16 cellular contexts compared by ENCODE assay signal in the genomic region with DNA sequence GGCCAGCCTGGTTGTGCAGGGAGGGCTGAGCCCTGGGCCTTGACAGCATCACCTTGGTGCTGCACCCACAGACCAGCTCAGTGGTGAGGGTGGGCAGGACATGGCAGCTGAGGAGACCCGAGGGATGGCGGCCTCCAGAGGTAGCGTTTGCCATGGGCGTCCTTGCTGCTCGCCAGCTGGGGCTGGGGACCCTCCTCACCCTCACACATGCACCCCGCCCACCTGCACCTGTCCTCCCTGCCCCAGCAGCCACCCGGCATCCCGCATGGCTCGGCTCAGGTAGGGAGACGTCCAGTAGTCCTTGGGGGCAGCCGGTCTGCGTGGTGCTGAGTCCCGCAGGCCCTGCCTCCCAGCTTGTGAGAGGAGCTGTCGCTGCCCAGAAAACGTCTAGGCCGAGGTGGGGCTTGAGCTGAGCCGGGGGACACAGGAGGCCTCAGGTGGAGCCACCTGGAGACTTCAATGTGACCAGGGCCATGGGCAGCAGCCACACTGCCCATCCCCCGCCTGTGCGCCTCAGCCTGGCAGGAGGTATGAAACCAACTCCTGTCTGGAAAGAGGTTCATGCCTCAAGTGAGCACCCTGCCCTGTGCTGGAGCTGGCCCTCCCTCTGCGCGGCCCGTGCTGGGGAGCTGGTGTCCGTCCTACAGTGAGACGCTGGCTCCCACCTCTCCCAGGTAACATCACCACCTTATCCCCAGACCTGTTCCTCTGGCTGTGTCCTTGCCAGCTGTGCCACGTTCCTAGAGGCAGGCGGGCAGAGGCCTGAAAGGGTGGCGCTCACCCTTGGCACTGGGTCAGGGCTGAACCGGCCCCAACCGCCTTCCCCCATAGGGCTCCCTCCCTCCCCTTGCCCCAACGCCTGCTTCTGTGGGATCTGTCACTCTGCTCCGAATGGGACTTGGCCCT. TPM values are rescaled to one million over a fixed set of nuclear protein-coding genes. Genes with fewer than 3 reads are reported as not detected.
A peak's percentile ranks its signal among the peaks of the same experiment; 100 is the strongest.
DNase-seq lines count a peak whose midpoint lies in the region; ATAC-seq, FAIRE-seq and TF ChIP-seq lines count a peak whose summit lies in the region.
"Had no signal": no experiment of that assay in that cellular context is flagged by ENCODE, and none has a peak within 500 bp of the region (broad histone marks: within the 10 kb centered on the region; RNA-seq: fewer than 3 reads in every experiment).

No MANE protein-coding gene starts in this region.

- no peak for TF ChIP-seq CTCF in HEK293 (tag by site-specific recombination; IDR thresholded peaks at IDR 0.05)
- TF ChIP-seq CTCF in left ventricle myocardium inferior (IDR thresholded peaks at IDR 0.05; ENCODE audit: borderline replicate concordance): no peak
- no peak for TF ChIP-seq CTCF in pancreas (IDR thresholded peaks at IDR 0.05)
- no peak for TF ChIP-seq CTCF in esophagus muscularis mucosa (IDR thresholded peaks at IDR 0.05)

- CTCF ChIA-PET in HEK293 (lab: Yijun Ruan, JAX): interaction anchor here (0.7 kb wide), 1 partner anchor 33 kb away, joined by 3 read pairs; no protein-coding TSS in a partner anchor

- intact Hi-C loops in left ventricle myocardium inferior (cut with micrococcal nuclease): no loop called here
- intact Hi-C loops in pancreas (cut with DNase I): no loop called here
- intact Hi-C loops in esophagus muscularis mucosa (cut with DNase I): loop anchor here (5.0 kb wide), 1 partner anchor 250 kb away; no protein-coding TSS in a partner anchor

- H3K9me3 ChIP-seq in HEK293 (ENCODE audit: control insufficient read depth, insufficient read depth, low read depth, low read length) (no peaks in the 10 kb centered on the region), left ventricle myocardium inferior (replicated peaks) (no peaks in the 10 kb centered on the region), pancreas (no peaks in the 10 kb centered on the region), esophagus muscularis mucosa (no peaks in the 10 kb centered on the region)
- H3K9me3 ChIP-seq: esophagus squamous epithelium had no signal

- no peak for FAIRE-seq in pancreas (lab: Jason Lieb, UNC)

- no peak for TF ChIP-seq POLR2A in esophagus muscularis mucosa (IDR thresholded peaks at IDR 0.05; ENCODE audit: low read depth)

- 58% methylated on average over 31 of the region's 31 CpGs for WGBS in pancreas, 2 donors
- 92% methylated on average over 25 of the region's 31 CpGs for WGBS in esophagus muscularis mucosa

- H3K27ac ChIP-seq in HEK293 (ENCODE audit: extremely low read depth, low read depth, low read length) (no peak overlapping the region), left ventricle myocardium inferior (replicated peaks) (peak overlapping the region; percentile 76), pancreas (peak overlapping the region; percentile 43 to 68 (median 61)), esophagus muscularis mucosa (replicated peaks in 1 of 4) (no peak overlapping the region)

- no peak for TF ChIP-seq EP300 in esophagus muscularis mucosa (IDR thresholded peaks at IDR 0.05)

- H3K4me3 ChIP-seq in HEK293 (ENCODE audit: low read depth, low read length) (no peak overlapping the region), left ventricle myocardium inferior (no peak overlapping the region), pancreas (no peak overlapping the region), esophagus muscularis mucosa (no peak overlapping the region)
- H3K4me3 ChIP-seq: esophagus squamous epithelium had no signal

- H3K4me1 ChIP-seq in HEK293 (ENCODE audit: control insufficient read depth, insufficient read depth, low read length): peaks cover 4% of the 10 kb centered on the region; the same call in 1 of the 2 replicates
- peaks cover 43% of the 10 kb centered on the region for H3K4me1 ChIP-seq in left ventricle myocardium inferior
- peaks cover 16 to 24% (median 20%) of the 10 kb centered on the region in 3 donors for H3K4me1 ChIP-seq in pancreas
- H3K4me1 ChIP-seq in esophagus muscularis mucosa: peaks cover 23 to 47% (median 32%) of the 10 kb centered on the region in 4 donors

- peak; percentile 52 for DNase-seq in NCI-H2029 (lab: John Stamatoyannopoulos, UW)
- peak; percentile 16 for DNase-seq in left ventricle myocardium inferior
- peak; percentile 77 to 94 (median 88) for DNase-seq in pancreas
- DNase-seq in esophagus muscularis mucosa (ENCODE audit: extremely low spot score): no peak
- DNase-seq: activated CD4-positive, CD25-positive, alpha-beta regulatory T cell; activated CD8-positive, alpha-beta memory T cell treated with anti-CD3 and anti-CD28 coated beads for 24 hours; activated naive CD8-positive, alpha-beta T cell treated with anti-CD3 and anti-CD28 coated beads, Interleukin-2, amount 50 U/mL, for 24 hours; esophagus squamous epithelium; NCI-H2081; NCI-H524 treated with DMSO at 0.1 percent for 48 hours; OCI-M1; stimulated activated CD4-positive, alpha-beta T cell treated with anti-CD3 and anti-CD28 coated beads, Interleukin-4, amount 100 ng/mL, for 4 hours had no signal

- ATAC-seq in pancreas: peak; percentile 57 to 77 (median 64)
- ATAC-seq in HG03025 (IDR thresholded peaks at IDR 0.05; ENCODE audit: low FRiP score, unreplicated experiment): no peak
- no peak for ATAC-seq in HG03354 (IDR thresholded peaks at IDR 0.05; ENCODE audit: poor library complexity, severe bottlenecking, unreplicated experiment)
- ATAC-seq: activated naive CD8-positive, alpha-beta T cell treated with anti-CD3 and anti-CD28 coated beads, Interleukin-2, amount 50 U/mL, for 24 hours had no signal

- POLR2A ChIA-PET in HEK293 (lab: Yijun Ruan, JAX): interaction anchor here (1.1 kb wide), 1 partner anchor 12 kb away, joined by 3 read pairs; no protein-coding TSS in a partner anchor

- H3K27me3 ChIP-seq in left ventricle myocardium inferior (ENCODE audit: low read depth): peaks cover 33% of the 10 kb centered on the region
- H3K27me3 ChIP-seq in pancreas: no peaks in the 10 kb centered on the region
- peaks cover 0 to 36% (median 16%) of the 10 kb centered on the region in 4 donors for H3K27me3 ChIP-seq in esophagus muscularis mucosa

- peaks cover 0 to 29% of the 10 kb centered on the region in 2 experiments; a peak in 1 of 3 replicates for H3K36me3 ChIP-seq in HEK293 (ENCODE audit: control insufficient read depth in 2 of 2, insufficient read depth in 1 of 2, low read length in 2 of 2)
- H3K36me3 ChIP-seq in left ventricle myocardium inferior: no peaks in the 10 kb centered on the region
- no peaks in the 10 kb centered on the region for H3K36me3 ChIP-seq in pancreas
- H3K36me3 ChIP-seq in esophagus muscularis mucosa: no peaks in the 10 kb centered on the region
- H3K36me3 ChIP-seq: esophagus squamous epithelium had no signal

TF ChIP-seq in HEK293, 187 proteins besides CTCF, POLR2A, EP300 and RAD21:
- TF ChIP-seq ZNF530 (tag by site-specific recombination; IDR thresholded peaks at IDR 0.05; ENCODE audit: low read depth): no peak
- TF ChIP-seq ZNF558 (tag by site-specific recombination; IDR thresholded peaks at IDR 0.05): no peak
- peak; percentile 29 for TF ChIP-seq SP2 (tag by site-specific recombination; IDR thresholded peaks at IDR 0.05)
- TF ChIP-seq, protein P1, sequence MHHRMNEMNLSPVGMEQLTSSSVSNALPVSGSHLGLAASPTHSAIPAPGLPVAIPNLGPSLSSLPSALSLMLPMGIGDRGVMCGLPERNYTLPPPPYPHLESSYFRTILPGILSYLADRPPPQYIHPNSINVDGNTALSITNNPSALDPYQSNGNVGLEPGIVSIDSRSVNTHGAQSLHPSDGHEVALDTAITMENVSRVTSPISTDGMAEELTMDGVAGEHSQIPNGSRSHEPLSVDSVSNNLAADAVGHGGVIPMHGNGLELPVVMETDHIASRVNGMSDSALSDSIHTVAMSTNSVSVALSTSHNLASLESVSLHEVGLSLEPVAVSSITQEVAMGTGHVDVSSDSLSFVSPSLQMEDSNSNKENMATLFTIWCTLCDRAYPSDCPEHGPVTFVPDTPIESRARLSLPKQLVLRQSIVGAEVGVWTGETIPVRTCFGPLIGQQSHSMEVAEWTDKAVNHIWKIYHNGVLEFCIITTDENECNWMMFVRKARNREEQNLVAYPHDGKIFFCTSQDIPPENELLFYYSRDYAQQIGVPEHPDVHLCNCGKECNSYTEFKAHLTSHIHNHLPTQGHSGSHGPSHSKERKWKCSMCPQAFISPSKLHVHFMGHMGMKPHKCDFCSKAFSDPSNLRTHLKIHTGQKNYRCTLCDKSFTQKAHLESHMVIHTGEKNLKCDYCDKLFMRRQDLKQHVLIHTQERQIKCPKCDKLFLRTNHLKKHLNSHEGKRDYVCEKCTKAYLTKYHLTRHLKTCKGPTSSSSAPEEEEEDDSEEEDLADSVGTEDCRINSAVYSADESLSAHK (tag by site-specific recombination; IDR thresholded peaks at IDR 0.05): no peak

RNA-seq across cellular contexts. Expression of a gene that starts 3.3 kb away (rescaled TPM):
- total RNA-seq in left ventricle myocardium inferior (21.0 TPM), pancreas (10 to 100 TPM; 25.9 to 64.1 (median 48.6) TPM), esophagus muscularis mucosa (10 to 100 TPM; 18.3 to 31.0 (median 22.3) TPM)
- polyA plus RNA-seq in pancreas: 100 to 1,000 TPM; 104 to 107 TPM

RNA-seq across cellular contexts. Expression of a gene that starts 11.9 kb away (rescaled TPM):
- total RNA-seq in left ventricle myocardium inferior (0.58 TPM), pancreas (1 to 10 TPM in 1 of 6 donors, under 1 TPM in 5; 0.31 to 1.2 (median 0.60) TPM), esophagus muscularis mucosa (1 to 10 TPM in 1 of 4 donors, under 1 TPM in 3; 0.33 to 1.0 (median 0.56) TPM)
- polyA plus RNA-seq in pancreas: 1 to 10 TPM in 1 of 2 donors, under 1 TPM in 1; 0.68 to 3.5 TPM
- total RNA-seq: skeletal muscle tissue had no signal

RNA-seq across cellular contexts. Expression of a gene that starts 18.4 kb away (rescaled TPM):
- total RNA-seq in left ventricle myocardium inferior (15.0 TPM), pancreas (10 to 100 TPM; 11.6 to 17.8 (median 13.0) TPM), esophagus muscularis mucosa (10 to 100 TPM; 22.4 to 41.0 (median 23.0) TPM)
- polyA plus RNA-seq in pancreas: 10 to 100 TPM; 78.2 to 79.8 TPM

Comparison
In these comparisons a context has a peak if more than half of its experiments do, and no peak if none do; other contexts are left out.
1. H3K27ac ChIP-seq: peak in left ventricle myocardium inferior (single experiment) and pancreas (4 of 4); none in HEK293 (single experiment) and esophagus muscularis mucosa (0 of 4).
2. ATAC-seq: peak in pancreas (4 of 4); none in HG03025 (single experiment) and HG03354 (single experiment).